Comparison of ENCODE assay signal across 12 cellular contexts in the genomic region with DNA sequence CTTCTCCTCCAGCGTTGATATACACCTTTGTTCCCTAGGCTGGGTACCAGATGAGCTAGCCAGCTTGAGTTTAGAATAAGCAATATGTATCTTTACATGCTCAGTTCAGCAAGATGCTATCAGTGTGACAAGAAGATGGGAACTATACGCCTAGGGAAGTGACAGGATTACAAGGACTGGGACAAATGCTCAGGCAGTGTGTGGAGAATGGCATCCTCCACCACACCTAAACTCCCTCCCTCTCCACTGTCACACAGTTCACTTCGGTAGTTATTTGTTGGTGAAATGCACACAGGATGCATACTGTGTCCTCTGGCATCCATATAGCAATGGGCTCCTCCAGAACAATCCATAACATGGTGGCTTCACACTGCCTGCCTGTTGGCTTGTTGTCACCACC.
"Had no signal": no experiment of that assay in that cellular context is flagged by ENCODE, and none has a peak within 500 bp of the region (broad histone marks: within the 10 kb centered on the region; RNA-seq: fewer than 3 reads in every experiment).

No MANE protein-coding gene starts in this region.

- DNase-seq: activated CD4-positive, alpha-beta T cell treated with anti-CD3 and anti-CD28 coated beads for 1 hour; activated CD8-positive, alpha-beta memory T cell treated with anti-CD3 and anti-CD28 coated beads, Interleukin-2, amount 10 ng/mL, durations not matched to agents 7 days and 5 days; colonic mucosa; effector CD4-positive, alpha-beta T cell; heart right ventricle; natural killer cell; right cardiac atrium; T1000; tibial artery had no signal

- H3K27ac ChIP-seq: colonic mucosa, heart right ventricle, tibial artery, vagina had no signal

- H3K27me3 ChIP-seq: colonic mucosa, heart right ventricle, tibial artery, vagina had no signal

- H3K27me3 Mint-ChIP-seq: activated CD8-positive, alpha-beta memory T cell treated with anti-CD3 and anti-CD28 coated beads, Interleukin-2, amount 10 ng/mL, durations not matched to agents 7 days and 5 days had no signal

- H3K4me1 ChIP-seq: colonic mucosa had no signal

- H3K4me3 ChIP-seq: colonic mucosa, heart right ventricle, smooth muscle cell, tibial artery, vagina had no signal

- H3K4me3 Mint-ChIP-seq: natural killer cell; stimulated activated effector memory CD8-positive, alpha-beta T cell treated with anti-CD3 and anti-CD28 coated beads, Interleukin-12 subunit alpha, Interleukin-12 subunit beta, amount 100 ng/mL, for 72 hours had no signal

- H3K27ac Mint-ChIP-seq: natural killer cell had no signal

- H3K9me3 ChIP-seq: colonic mucosa, tibial artery, vagina had no signal

- ATAC-seq: activated CD8-positive, alpha-beta memory T cell treated with anti-CD3 and anti-CD28 coated beads, Interleukin-2, amount 10 ng/mL, durations not matched to agents 7 days and 5 days; heart right ventricle; natural killer cell; right cardiac atrium; stimulated activated effector memory CD8-positive, alpha-beta T cell treated with anti-CD3 and anti-CD28 coated beads, Interleukin-12 subunit alpha, Interleukin-12 subunit beta, amount 100 ng/mL, for 72 hours had no signal

- H3K9me3 Mint-ChIP-seq: natural killer cell had no signal
